ENCODE assay signal across 8 cellular contexts in the genomic region with DNA sequence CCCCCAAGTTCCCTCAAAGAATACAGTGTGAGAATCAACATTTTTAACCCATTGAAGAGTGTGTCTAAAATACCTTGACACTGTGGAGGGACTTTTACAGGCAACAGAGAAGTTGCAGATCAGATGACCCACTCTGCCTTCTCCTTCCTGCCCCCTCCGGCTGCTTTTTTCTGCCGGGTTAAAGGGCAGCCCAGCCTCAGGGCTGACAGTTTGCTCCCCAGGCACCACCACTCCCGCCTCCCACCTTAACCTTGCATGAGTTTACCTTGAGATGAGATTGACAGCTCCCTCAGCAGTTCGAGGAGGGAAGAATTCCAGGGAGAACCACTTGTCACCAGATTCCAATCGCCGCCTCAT. TPM values are rescaled to one million over a fixed set of nuclear protein-coding genes. Genes with fewer than 3 reads are reported as not detected.
DNase-seq lines count a peak whose midpoint lies in the region; ATAC-seq, FAIRE-seq and TF ChIP-seq lines count a peak whose summit lies in the region.

No MANE protein-coding gene starts in this region.

- WGBS in right lobe of liver (ENCODE audit: insufficient coverage, low coverage, low lambda C conversion rate, missing lambda C conversion rate) = 39% methylated on average over 5 of the region's 6 CpGs
- 13 to 14% methylated on average over 6 of the region's 6 CpGs for WGBS in thyroid gland, 2 donors

- POLR2A ChIA-PET in activated CD4-positive, alpha-beta T cell treated with anti-CD3 and anti-CD28 coated beads, Interleukin-2, amount 10 ng/mL, durations not matched to agents 7 days and 5 days (lab: Charles Lee) = no interaction called here

- intact Hi-C loops in right lobe of liver (cut with DNase I) (no loop called here), thyroid gland (cut with DNase I) (loop anchor here (10.0 kb wide), 1 partner anchor 148 kb away; a partner anchor contains a TSS)

- H3K36me3 ChIP-seq in bronchial epithelial cell (ENCODE audit: control insufficient read depth, insufficient read depth, low read length) = peaks cover 11% of the 10 kb centered on the region
- H3K36me3 ChIP-seq in right lobe of liver = peaks cover 0 to 27% (median 3%) of the 10 kb centered on the region in 4 donors
- H3K36me3 ChIP-seq in thyroid gland = peaks cover 10 to 17% of the 10 kb centered on the region in 2 donors

- H3K9me3 ChIP-seq in right lobe of liver (no peaks in the 10 kb centered on the region), thyroid gland (no peaks in the 10 kb centered on the region)

- H3K27ac ChIP-seq in right lobe of liver (peak overlapping the region; percentile 96 to 100 (median 97)), thyroid gland (peak overlapping the region; percentile 96 to 100 (median 99))

- H3K9me3 Mint-ChIP-seq in activated CD4-positive, alpha-beta T cell treated with anti-CD3 and anti-CD28 coated beads, Interleukin-2, amount 10 ng/mL, durations not matched to agents 7 days and 5 days = no peaks in the 10 kb centered on the region

- H3K27me3 Mint-ChIP-seq in activated CD4-positive, alpha-beta T cell treated with anti-CD3 and anti-CD28 coated beads, Interleukin-2, amount 10 ng/mL, durations not matched to agents 7 days and 5 days = no peaks in the 10 kb centered on the region

- TF ChIP-seq CTCF in bronchial epithelial cell (IDR thresholded peaks at IDR 0.05; ENCODE audit: insufficient read depth, low read length, severe bottlenecking) = no peak
- no peak for TF ChIP-seq CTCF in right lobe of liver (IDR thresholded peaks at IDR 0.05)
- no peak for TF ChIP-seq CTCF in thyroid gland (IDR thresholded peaks at IDR 0.05)

- peak overlapping the region; percentile 79 for H3K27ac Mint-ChIP-seq in activated CD4-positive, alpha-beta T cell treated with anti-CD3 and anti-CD28 coated beads, Interleukin-2, amount 10 ng/mL, durations not matched to agents 7 days and 5 days

- H3K36me3 Mint-ChIP-seq in activated CD4-positive, alpha-beta T cell treated with anti-CD3 and anti-CD28 coated beads, Interleukin-2, amount 10 ng/mL, durations not matched to agents 7 days and 5 days (ENCODE audit: low read depth) = peaks cover 21% of the 10 kb centered on the region

- TF ChIP-seq POLR2A in right lobe of liver (IDR thresholded peaks at IDR 0.05) (no peak), thyroid gland (IDR thresholded peaks at IDR 0.05) (no peak)

- H3K4me3 ChIP-seq in bronchial epithelial cell (ENCODE audit: low read depth, low read length) (peak overlapping the region; percentile 41), right lobe of liver (peak overlapping the region; percentile 44 to 75 (median 64)), thyroid gland (replicated peaks in 1 of 3) (peak overlapping the region in 2 of 3 donors; percentile 18 to 29)

- H3K4me3 Mint-ChIP-seq in activated CD4-positive, alpha-beta T cell treated with anti-CD3 and anti-CD28 coated beads, Interleukin-2, amount 10 ng/mL, durations not matched to agents 7 days and 5 days = peak overlapping the region; percentile 92

- CTCF ChIA-PET in activated CD4-positive, alpha-beta T cell treated with anti-CD3 and anti-CD28 coated beads, Interleukin-2, amount 10 ng/mL, durations not matched to agents 7 days and 5 days (lab: Charles Lee) = interaction anchor here (1.0 to 1.5 kb wide), 2 partner anchors 36 to 66 kb away, joined by 4 to 8 read pairs; no protein-coding TSS in a partner anchor

- no peaks in the 10 kb centered on the region for H3K27me3 ChIP-seq in bronchial epithelial cell (ENCODE audit: control insufficient read depth, insufficient read depth, low read length)
- H3K27me3 ChIP-seq in right lobe of liver = no peaks in the 10 kb centered on the region
- H3K27me3 ChIP-seq in thyroid gland = no peaks in the 10 kb centered on the region

- no peak for DNase-seq in activated CD4-positive, alpha-beta T cell treated with anti-CD3 and anti-CD28 coated beads, Interleukin-2, amount 10 ng/mL, durations not matched to agents 7 days and 5 days
- no peak for DNase-seq in activated CD4-positive, alpha-beta T cell treated with anti-CD3 and anti-CD28 coated beads, Interleukin-2, amount 50 U/mL, for 48 hours
- DNase-seq in bronchial epithelial cell (ENCODE audit: low read depth) (no peak), right lobe of liver (no peak), thyroid gland (peak; percentile 40 to 46), DMS53 (lab: John Stamatoyannopoulos, UW) (no peak), NCI-H2227 treated with DMSO at 0.1 percent for 48 hours (lab: John Stamatoyannopoulos, UW) (no peak)

- ATAC-seq in right lobe of liver (no peak), GM21367 (IDR thresholded peaks at IDR 0.05; ENCODE audit: unreplicated experiment) (no peak)

- H3K4me1 ChIP-seq in right lobe of liver (peaks cover 0 to 46% (median 21%) of the 10 kb centered on the region in 4 donors), thyroid gland (peaks cover 56 to 64% of the 10 kb centered on the region in 2 donors)

- H3K4me1 Mint-ChIP-seq in activated CD4-positive, alpha-beta T cell treated with anti-CD3 and anti-CD28 coated beads, Interleukin-2, amount 10 ng/mL, durations not matched to agents 7 days and 5 days = peaks cover 53% of the 10 kb centered on the region

- no peak for FAIRE-seq in bronchial epithelial cell (lab: Jason Lieb, UNC)

RNA-seq across cellular contexts. Expression of a gene that starts 3.2 kb away (rescaled TPM):
- 10 to 100 TPM; 23.8 to 29.0 TPM for total RNA-seq in activated CD4-positive, alpha-beta T cell treated with anti-CD3 and anti-CD28 coated beads, Interleukin-2, amount 10 ng/mL, durations not matched to agents 7 days and 5 days
- 16.3 and 21.6 TPM in 2 replicates for total RNA-seq in bronchial epithelial cell
- 10 to 100 TPM; 10.6 to 20.1 (median 15.6) TPM for total RNA-seq in right lobe of liver
- 10 to 100 TPM; 52.8 to 96.9 (median 65.6) TPM for total RNA-seq in thyroid gland

RNA-seq across cellular contexts. Expression of a gene that starts 3.4 kb away (rescaled TPM):
- 10 to 100 TPM; 13.2 to 15.7 TPM for total RNA-seq in activated CD4-positive, alpha-beta T cell treated with anti-CD3 and anti-CD28 coated beads, Interleukin-2, amount 10 ng/mL, durations not matched to agents 7 days and 5 days
- total RNA-seq in bronchial epithelial cell (4.5 and 6.6 TPM in 2 replicates), right lobe of liver (10 to 100 TPM in 2 of 6 experiments, 1 to 10 TPM in 4; 4.2 to 12.7 (median 9.2) TPM), thyroid gland (10 to 100 TPM; 14.8 to 38.4 (median 16.9) TPM)

RNA-seq across cellular contexts. Expression of a gene that starts 40.6 kb away (rescaled TPM):
- not detected for total RNA-seq in activated CD4-positive, alpha-beta T cell treated with anti-CD3 and anti-CD28 coated beads, Interleukin-2, amount 10 ng/mL, durations not matched to agents 7 days and 5 days
- total RNA-seq in bronchial epithelial cell = not detected in 2 replicates
- not detected for total RNA-seq in right lobe of liver
- total RNA-seq in thyroid gland = 1 to 10 TPM in 1 of 4 donors, under 1 TPM in 1, not detected in 2; 0.22 to 6.3 TPM

RNA-seq across cellular contexts. Expression of a gene that starts 45.0 kb away (rescaled TPM):
- total RNA-seq in activated CD4-positive, alpha-beta T cell treated with anti-CD3 and anti-CD28 coated beads, Interleukin-2, amount 10 ng/mL, durations not matched to agents 7 days and 5 days = not detected
- not detected in 2 replicates for total RNA-seq in bronchial epithelial cell
- 1 to 10 TPM in 2 of 6 experiments, under 1 TPM in 2, not detected in 2; 0.27 to 2.3 (median 1.3) TPM for total RNA-seq in right lobe of liver
- total RNA-seq in thyroid gland = not detected

RNA-seq across cellular contexts. Expression of a gene that starts 56.2 kb away (rescaled TPM):
- not detected for total RNA-seq in activated CD4-positive, alpha-beta T cell treated with anti-CD3 and anti-CD28 coated beads, Interleukin-2, amount 10 ng/mL, durations not matched to agents 7 days and 5 days
- total RNA-seq in bronchial epithelial cell (not detected in 2 replicates), right lobe of liver (under 1 TPM in 1 of 6 experiments, not detected in 5; 0.44 TPM), thyroid gland (not detected)

Comparison
In these comparisons a context has a peak if more than half of its experiments do, and no peak if none do; other contexts are left out.
1. DNase-seq: peak in thyroid gland (2 of 2); none in activated CD4-positive, alpha-beta T cell treated with anti-CD3 and anti-CD28 coated beads, Interleukin-2, amount 10 ng/mL, durations not matched to agents 7 days and 5 days (single experiment), activated CD4-positive, alpha-beta T cell treated with anti-CD3 and anti-CD28 coated beads, Interleukin-2, amount 50 U/mL, for 48 hours (0 of 2), bronchial epithelial cell (single experiment), right lobe of liver (0 of 3), DMS53 (single experiment) and NCI-H2227 treated with DMSO at 0.1 percent for 48 hours (single experiment).
2. Peak in every context shown above with its lines, with median percentiles within 50 percentile points of each other: H3K4me3 ChIP-seq.